3 cellular contexts compared by ENCODE assay signal in the genomic region with DNA sequence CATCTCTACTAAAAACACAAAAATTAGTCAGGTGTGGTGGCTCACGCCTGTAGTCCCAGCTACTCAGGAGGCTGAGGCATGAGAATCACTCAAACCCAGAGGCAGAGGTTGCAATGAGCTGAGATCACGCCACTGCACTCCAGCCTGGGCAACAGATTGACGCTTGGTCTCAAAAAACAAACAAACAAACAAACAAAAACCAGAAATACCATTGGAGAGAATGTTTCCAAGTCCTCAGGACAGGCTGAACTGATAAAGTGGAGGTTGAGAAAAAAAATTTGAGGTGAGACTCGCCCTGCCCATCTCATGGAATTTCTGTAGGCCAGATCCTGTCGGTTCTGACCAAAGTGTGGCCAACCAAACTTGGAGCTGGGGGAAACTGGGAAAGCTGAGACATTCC.
"Had no signal": no experiment of that assay in that cellular context is flagged by ENCODE, and none has a peak within 500 bp of the region (broad histone marks: within the 10 kb centered on the region; RNA-seq: fewer than 3 reads in every experiment).

No MANE protein-coding gene starts in this region.

- DNase-seq: GDM1, GF-D8 had no signal

- H3K4me3 ChIP-seq: GM12878 had no signal

- ATAC-seq: GM12878 had no signal
